Comparison of ENCODE assay signal across 10 cellular contexts in genomic region chr6:132300323-132300949, GRCh38.
DNase-seq lines count a peak whose midpoint lies in the region; ATAC-seq, FAIRE-seq and TF ChIP-seq lines count a peak whose summit lies in the region.
"Had no signal": no experiment of that assay in that cellular context is flagged by ENCODE, and none has a peak within 500 bp of the region (broad histone marks: within the 10 kb centered on the region; RNA-seq: fewer than 3 reads in every experiment).

No MANE protein-coding gene starts in this region.

- no peaks in the 10 kb centered on the region for H3K36me3 Mint-ChIP-seq in type B pancreatic cell

- no peak overlapping the region for H3K4me2 ChIP-seq in K562 (ENCODE audit: insufficient read depth, low read length)

- H3K9me1 ChIP-seq in K562 (ENCODE audit: control insufficient read depth, insufficient read depth, low read length) = no peaks in the 10 kb centered on the region

- H2AFZ ChIP-seq in K562 (ENCODE audit: low read depth, low read length) = no peak overlapping the region

- H3K4me3 Mint-ChIP-seq in type B pancreatic cell = no peak overlapping the region
- H3K4me3 Mint-ChIP-seq: T-helper 1 cell treated with Interleukin-12 subunit alpha and Interleukin-12 subunit beta and Interleukin-4 antibody, amounts not matched to agents 30 μg/mL and 1 μg/mL, for 36 hours had no signal

- peak; percentile 68 to 70 for TF ChIP-seq RAD21 in K562 (CRISPR knock-in tag; conservative IDR thresholded peaks at IDR 0.05 in 1 of 2, IDR thresholded peaks at IDR 0.05 in 1 of 2)

- ATAC-seq in HG02623 (IDR thresholded peaks at IDR 0.05; ENCODE audit: unreplicated experiment) (peak; percentile 81), K562 (peak; percentile 91)

- POLR2A ChIA-PET in K562 (lab: Yijun Ruan, JAX) = interaction anchor here (0.6 kb wide), 1 partner anchor 492 kb away, joined by 3 read pairs; no protein-coding TSS in a partner anchor

- no peak overlapping the region for H3K27ac Mint-ChIP-seq in type B pancreatic cell
- H3K27ac Mint-ChIP-seq: T-helper 1 cell treated with Interleukin-12 subunit alpha and Interleukin-12 subunit beta and Interleukin-4 antibody, amounts not matched to agents 30 μg/mL and 1 μg/mL, for 36 hours had no signal

- CTCF ChIA-PET in K562 (lab: Yijun Ruan, JAX; ENCODE audit: low intra/inter-chr PET ratio) = interaction anchor here (0.6 to 2.4 kb wide), 3 partner anchors 184 to 469 kb away, joined by 3 to 21 read pairs (median 7); no protein-coding TSS in a partner anchor

- H3K4me1 ChIP-seq in K562 (replicated peaks in 1 of 2; ENCODE audit: control insufficient read depth in 2 of 2, insufficient read depth in 2 of 2, low read length in 2 of 2) (no peaks in the 10 kb centered on the region), kidney (ENCODE audit: control insufficient read depth in 1 of 2, insufficient read depth in 1 of 2, low read depth in 1 of 2, low read length in 2 of 2) (no peaks in the 10 kb centered on the region)

- H3K9me3 ChIP-seq in K562 (replicated peaks; ENCODE audit: control insufficient read depth, insufficient read depth, low read depth, low read length) (no peaks in the 10 kb centered on the region), kidney (ENCODE audit: control insufficient read depth in 1 of 2, low read length in 2 of 2) (no peaks in the 10 kb centered on the region)

- H3K36me3 ChIP-seq in K562 (ENCODE audit: control insufficient read depth, insufficient read depth, low read length) = no peaks in the 10 kb centered on the region
- H3K36me3 ChIP-seq in kidney (ENCODE audit: control insufficient read depth in 1 of 2, insufficient read depth in 2 of 2, low read length in 2 of 2) = no peaks in the 10 kb centered on the region

- no peaks in the 10 kb centered on the region for H3K79me2 ChIP-seq in K562 (ENCODE audit: control insufficient read depth, insufficient read depth, low read length)

- no peaks in the 10 kb centered on the region for H3K27me3 ChIP-seq in K562 (ENCODE audit: control insufficient read depth in 2 of 2, insufficient read depth in 2 of 2, low read length in 2 of 2)

- intact Hi-C loops in K562 (cut with micrococcal nuclease) (loop anchor here (1.0 to 5.0 kb wide), 2 partner anchors 184 to 367 kb away; no protein-coding TSS in a partner anchor), kidney (cut with DNase I) (no loop called here)

- H3K27ac ChIP-seq in K562 (ENCODE audit: extremely low read depth, low read depth, low read length) = no peak overlapping the region
- H3K27ac ChIP-seq in kidney (ENCODE audit: low read depth in 2 of 2, low read length in 2 of 2) = no peak overlapping the region
- H3K27ac ChIP-seq: skin epidermis had no signal

- H3K4me1 Mint-ChIP-seq in type B pancreatic cell (ENCODE audit: unreplicated experiment) = no peaks in the 10 kb centered on the region

- BruUV-seq in K562 (replicated peaks; lab: Mats Ljungman, UMichigan) = no TSS peak

- peak; percentile 82 for DNase-seq in Ammon's horn (ENCODE audit: low spot score)
- no peak for DNase-seq in GM12891 (ENCODE audit: insufficient read length, low spot score)
- DNase-seq in NCI-H146 (lab: John Stamatoyannopoulos, UW) = peak; percentile 64
- peak in 3 of 4 experiments; percentile 23 to 44 (median 24) for DNase-seq in K562 (ENCODE audit: extremely low read depth in 1 of 4, low spot score in 3 of 4)
- no peak for DNase-seq in kidney
- DNase-seq in type B pancreatic cell (ENCODE audit: extremely low spot score, unreplicated experiment) = no peak
- DNase-seq in ecto neural progenitor cell (ENCODE audit: low spot score) = no peak

- H3K9ac ChIP-seq in K562 (ENCODE audit: insufficient read depth in 1 of 2, low read depth in 2 of 2, low read length in 2 of 2) = no peak overlapping the region
- no peak overlapping the region for H3K9ac ChIP-seq in kidney (ENCODE audit: low read length in 2 of 2)

- FAIRE-seq in GM12891 (lab: Jason Lieb, UNC) (peak; percentile 48), K562 (lab: Jason Lieb, UNC) (peak; percentile 79), kidney (lab: Jason Lieb, UNC) (peak; percentile 95)

- 32% methylated on average over 4 of the region's 4 CpGs for WGBS in K562 (ENCODE audit: insufficient coverage, low coverage, missing lambda C conversion rate)

- no peaks in the 10 kb centered on the region for H3K27me3 Mint-ChIP-seq in type B pancreatic cell

- H4K20me1 ChIP-seq in K562 (replicated peaks; ENCODE audit: control insufficient read depth, insufficient read depth, low read length) = no peaks in the 10 kb centered on the region

- no peak overlapping the region for H3K4me3 ChIP-seq in K562
- no peak overlapping the region for H3K4me3 ChIP-seq in kidney (ENCODE audit: low read length in 2 of 2)
- H3K4me3 ChIP-seq: skin epidermis had no signal

- H3K9me3 Mint-ChIP-seq in type B pancreatic cell = no peaks in the 10 kb centered on the region
- H3K9me3 Mint-ChIP-seq: T-helper 1 cell treated with Interleukin-12 subunit alpha and Interleukin-12 subunit beta and Interleukin-4 antibody, amounts not matched to agents 30 μg/mL and 1 μg/mL, for 36 hours had no signal

- TF ChIP-seq CTCF in K562 (IDR thresholded peaks at IDR 0.05 in 2 of 3, conservative IDR thresholded peaks at IDR 0.05 in 1 of 3; ENCODE audit: insufficient read depth in 2 of 3, low read depth in 1 of 3, low read length in 3 of 3) (peak; percentile 45 to 62 (median 50); a peak in 5 of 6 replicates), kidney (IDR thresholded peaks at IDR 0.05; ENCODE audit: borderline replicate concordance, extremely low read depth, insufficient read depth) (peak; percentile 65), type B pancreatic cell (conservative IDR thresholded peaks at IDR 0.05) (peak; percentile 88)

- no peak for TF ChIP-seq EP300 in K562 (IDR thresholded peaks at IDR 0.05; ENCODE audit: low read length)

- in situ Hi-C loops in K562 (cut with MboI) = loop anchor here (10.0 kb wide), 1 partner anchor 184 kb away; no protein-coding TSS in a partner anchor

- TF ChIP-seq POLR2A in GM12891 (IDR thresholded peaks at IDR 0.05; ENCODE audit: low read depth, low read length) (no peak), K562 (conservative IDR thresholded peaks at IDR 0.05) (no peak)

TF ChIP-seq in GM12891, 5 proteins besides CTCF, POLR2A, EP300 and RAD21:
- TF ChIP-seq TAF1 (IDR thresholded peaks at IDR 0.05; ENCODE audit: low read depth, low read length) (no peak), POU2F2 (IDR thresholded peaks at IDR 0.05; ENCODE audit: low read depth, low read length) (no peak), PAX5 (IDR thresholded peaks at IDR 0.05; ENCODE audit: insufficient read depth, low read length, severe bottlenecking) (no peak), POLR2AphosphoS5 (IDR thresholded peaks at IDR 0.05; ENCODE audit: low read depth, low read length) (no peak), SPI1 (IDR thresholded peaks at IDR 0.05; ENCODE audit: low read depth, low read length) (no peak)

TF ChIP-seq in K562, 482 proteins besides CTCF, POLR2A, EP300 and RAD21:
- TF ChIP-seq SMC3 (conservative IDR thresholded peaks at IDR 0.05; ENCODE audit: insufficient read depth, low read depth, low read length) (0 out of 2 replicates have a peak, but pooled peaks have one; percentile 21), YBX1 (IDR thresholded peaks at IDR 0.05) (no peak), PYGO2 (tag; IDR thresholded peaks at IDR 0.05) (no peak)

Comparison
In these comparisons a context has a peak if more than half of its experiments do, and no peak if none do; other contexts are left out.
1. DNase-seq: peak in Ammon's horn (single experiment), NCI-H146 (single experiment) and K562 (3 of 4); none in GM12891 (single experiment), kidney (single experiment), type B pancreatic cell (single experiment) and ecto neural progenitor cell (single experiment).
2. Peak in every context shown above with its lines, with median percentiles within 50 percentile points of each other: CTCF ChIP-seq.